ENCODE assay signal across 9 cellular contexts in the genomic region with DNA sequence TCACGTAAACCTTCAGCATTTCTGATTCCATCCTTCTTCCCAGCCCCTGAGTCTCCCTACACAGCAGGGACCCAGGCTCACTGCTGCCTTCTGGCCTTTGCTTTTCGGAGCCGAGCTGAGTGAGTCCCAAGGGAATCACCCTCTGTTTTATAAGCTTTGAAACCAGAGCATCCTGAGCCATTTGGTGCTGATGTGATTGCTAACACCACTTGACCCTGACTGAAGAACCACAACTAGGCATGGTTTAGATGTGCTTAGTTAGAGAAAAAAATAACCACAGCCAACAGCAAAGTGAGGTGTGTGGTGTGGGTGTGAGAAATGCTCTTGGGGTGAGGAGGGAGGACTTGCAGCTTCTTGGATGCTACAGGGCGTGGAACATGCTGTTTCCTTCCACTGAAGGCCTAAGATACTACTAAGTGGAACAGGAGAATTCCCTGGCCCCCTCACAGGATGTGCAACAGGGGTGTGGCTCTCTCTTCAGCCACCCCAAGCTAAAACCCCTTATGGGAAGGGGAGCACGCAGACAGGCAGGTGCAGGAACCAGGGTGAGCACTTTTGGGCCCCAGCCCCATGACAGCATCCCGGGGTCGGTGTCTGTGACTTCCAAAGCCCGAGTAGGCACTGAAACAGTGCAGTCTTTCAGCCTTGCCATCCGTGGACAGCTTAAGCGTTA. TPM values are rescaled to one million over a fixed set of nuclear protein-coding genes. Genes with fewer than 3 reads are reported as not detected.
A peak's percentile ranks its signal among the peaks of the same experiment; 100 is the strongest.
DNase-seq lines count a peak whose midpoint lies in the region; ATAC-seq, FAIRE-seq and TF ChIP-seq lines count a peak whose summit lies in the region.
"Had no signal": no experiment of that assay in that cellular context is flagged by ENCODE, and none has a peak within 500 bp of the region (broad histone marks: within the 10 kb centered on the region; RNA-seq: fewer than 3 reads in every experiment).

A gene (minus strand): TSS at position 221 of the 673 bp plus-strand sequence. CDS start 53,767 bp downstream, outside the sequence.

- ATAC-seq in GM18868 (IDR thresholded peaks at IDR 0.05; ENCODE audit: unreplicated experiment): peak; percentile 53

- POLR2A ChIA-PET in OCI-LY7 (lab: Charles Lee): no interaction called here
- POLR2A ChIA-PET in A673 (lab: Charles Lee; ENCODE audit: low non-redundant PET): no interaction called here

- H3K4ac ChIP-seq in trophoblast cell (ENCODE audit: low read depth, low read length): no peak within 1 kb of the TSS

- no peak within 1 kb of the TSS for H4K8ac ChIP-seq in trophoblast cell (ENCODE audit: low read depth, low read length)

- intact Hi-C loops in OCI-LY7 (cut with micrococcal nuclease; ENCODE audit: unreplicated experiment): no loop called here
- intact Hi-C loops in mammary epithelial cell (cut with micrococcal nuclease): no loop called here
- intact Hi-C loops in A673 (cut with micrococcal nuclease; ENCODE audit: unreplicated experiment): no loop called here

- H3K79me2 ChIP-seq in OCI-LY7 (ENCODE audit: insufficient read depth, low read depth, low read length) (no peaks in the 10 kb centered on the region), mammary epithelial cell (ENCODE audit: insufficient read depth, low read length) (no peaks in the 10 kb centered on the region), trophoblast cell (ENCODE audit: control insufficient read depth, insufficient read depth, low read length, poor library complexity) (no peaks in the 10 kb centered on the region)

- no peak within 1 kb of the TSS for H3K9ac ChIP-seq in mammary epithelial cell (ENCODE audit: insufficient read depth, low read length)
- no peak within 1 kb of the TSS for H3K9ac ChIP-seq in trophoblast cell (ENCODE audit: low read length)

- no peaks in the 10 kb centered on the region for H3K79me1 ChIP-seq in trophoblast cell (ENCODE audit: low read length)

- in situ Hi-C loops in mammary epithelial cell (cut with MboI; ENCODE audit: low sequenced_read_pairs in 2 of 2): no loop called here
- in situ Hi-C loops in HAP-1 (cut with MboI; ENCODE audit: low sequenced_read_pairs): no loop called here

- no peak for FAIRE-seq in small intestine (lab: Jason Lieb, UNC)
- FAIRE-seq: endometrium had no signal

- no peak within 1 kb of the TSS for H2BK12ac ChIP-seq in trophoblast cell (ENCODE audit: low read length)

- H3K4me2 ChIP-seq in OCI-LY7 (ENCODE audit: low read length) (peak within 1 kb of the TSS; percentile 15; the same call in 1 of the 2 replicates), mammary epithelial cell (ENCODE audit: insufficient read depth, low read depth, low read length) (no peak within 1 kb of the TSS), trophoblast cell (ENCODE audit: low read length) (no peak within 1 kb of the TSS)

- H3K4me1 ChIP-seq in OCI-LY7 (ENCODE audit: insufficient read depth, low read length, poor library complexity, severe bottlenecking) (peaks cover 15% of the 10 kb centered on the region), mammary epithelial cell (ENCODE audit: insufficient read depth, low read length) (peaks cover 4% of the 10 kb centered on the region), small intestine (ENCODE audit: control insufficient read depth in 2 of 2, insufficient read depth in 1 of 2, low read depth in 1 of 2, low read length in 1 of 2) (peaks cover 9 to 20% of the 10 kb centered on the region in 2 donors), trophoblast cell (ENCODE audit: control insufficient read depth in 1 of 2, insufficient read depth in 2 of 2, low read length in 2 of 2) (peaks cover 0 to 5% of the 10 kb centered on the region in 2 experiments), A673 (ENCODE audit: insufficient read depth, low read length, poor library complexity, severe bottlenecking) (no peaks in the 10 kb centered on the region), HAP-1 (no peaks in the 10 kb centered on the region)

- BruUV-seq in OCI-LY7 (replicated peaks; lab: Mats Ljungman, UMichigan) (no TSS peak), mammary epithelial cell (replicated peaks; lab: Mats Ljungman, UMichigan) (no TSS peak), A673 (replicated peaks; lab: Mats Ljungman, UMichigan) (no TSS peak)

- H3K4me3 ChIP-seq in OCI-LY7 (ENCODE audit: low read depth, low read length, poor library complexity, severe bottlenecking): no peak within 1 kb of the TSS
- no peak within 1 kb of the TSS for H3K4me3 ChIP-seq in mammary epithelial cell (replicated peaks in 1 of 3; ENCODE audit: insufficient read depth in 1 of 3, low read depth in 2 of 3, low read length in 3 of 3)
- peak within 1 kb of the TSS in 1 of 2 donors; percentile 30 for H3K4me3 ChIP-seq in small intestine (ENCODE audit: low read depth in 1 of 2, low read length in 2 of 2)
- no peak within 1 kb of the TSS for H3K4me3 ChIP-seq in trophoblast cell (ENCODE audit: low read depth, low read length)
- H3K4me3 ChIP-seq in A673 (ENCODE audit: low read depth, low read length, poor library complexity, severe bottlenecking): no peak within 1 kb of the TSS
- H3K4me3 ChIP-seq in HAP-1: no peak within 1 kb of the TSS

- H3K27me3 ChIP-seq in mammary epithelial cell (ENCODE audit: insufficient read depth, low read length) (no peaks in the 10 kb centered on the region), small intestine (ENCODE audit: control insufficient read depth in 2 of 2, insufficient read depth in 2 of 2, low read length in 2 of 2) (no peaks in the 10 kb centered on the region), trophoblast cell (ENCODE audit: insufficient read depth, low read length) (no peaks in the 10 kb centered on the region), A673 (replicated peaks; ENCODE audit: insufficient read depth, low read depth, low read length, poor library complexity) (no peaks in the 10 kb centered on the region), HAP-1 (ENCODE audit: low read depth) (no peaks in the 10 kb centered on the region)

- CTCF ChIA-PET in OCI-LY7 (lab: Charles Lee; ENCODE audit: unreplicated experiment) (interaction anchor here (0.6 kb wide), 1 partner anchor 1151 kb away, joined by 3 read pairs; no protein-coding TSS in a partner anchor), mammary epithelial cell (lab: Charles Lee; ENCODE audit: low non-redundant PET) (no interaction called here), A673 (lab: Charles Lee) (no interaction called here)

- no peak for TF ChIP-seq CTCF in OCI-LY7 (conservative IDR thresholded peaks at IDR 0.05; ENCODE audit: low read length)
- no peak for TF ChIP-seq CTCF in mammary epithelial cell (conservative IDR thresholded peaks at IDR 0.05 in 1 of 2, IDR thresholded peaks at IDR 0.05 in 1 of 2; ENCODE audit: extremely low read depth in 1 of 2, insufficient read depth in 1 of 2, low read depth in 1 of 2, low read length in 2 of 2)
- TF ChIP-seq CTCF in A673 (conservative IDR thresholded peaks at IDR 0.05; ENCODE audit: low read depth, low read length): no peak

- no peaks in the 10 kb centered on the region for H3K9me3 ChIP-seq in OCI-LY7 (ENCODE audit: low read length)
- H3K9me3 ChIP-seq in mammary epithelial cell (replicated peaks; ENCODE audit: insufficient read depth, low read length): no peaks in the 10 kb centered on the region
- H3K9me3 ChIP-seq in small intestine (ENCODE audit: control insufficient read depth, low read depth): no peaks in the 10 kb centered on the region
- H3K9me3 ChIP-seq in trophoblast cell (ENCODE audit: insufficient read depth, low read depth, low read length): peaks cover 5% of the 10 kb centered on the region
- no peaks in the 10 kb centered on the region for H3K9me3 ChIP-seq in A673 (ENCODE audit: low read depth, low read length, poor library complexity, severe bottlenecking)
- no peaks in the 10 kb centered on the region for H3K9me3 ChIP-seq in HAP-1

- dilution Hi-C loops in mammary epithelial cell (cut with HindIII; ENCODE audit: low sequenced_read_pairs): no loop called here

- no peak for DNase-seq in OCI-LY7 (ENCODE audit: low spot score)
- no peak for DNase-seq in mammary epithelial cell
- peak; percentile 63 for DNase-seq in small intestine
- no peak for DNase-seq in medulla oblongata (ENCODE audit: extremely low spot score)
- no peak for DNase-seq in trophoblast cell
- no peak for DNase-seq in A673 (ENCODE audit: low spot score)
- DNase-seq in HAP-1 (ENCODE audit: low spot score in 2 of 2): no peak

- no peaks in the 10 kb centered on the region for H3K36me3 ChIP-seq in OCI-LY7 (ENCODE audit: insufficient read depth, low read length)
- no peaks in the 10 kb centered on the region for H3K36me3 ChIP-seq in mammary epithelial cell (ENCODE audit: insufficient read depth, low read length)
- H3K36me3 ChIP-seq in small intestine (ENCODE audit: control insufficient read depth in 2 of 2, insufficient read depth in 2 of 2, low read length in 2 of 2): peaks cover 0 to 2% of the 10 kb centered on the region in 2 donors
- peaks cover 2 to 4% of the 10 kb centered on the region in 2 experiments for H3K36me3 ChIP-seq in trophoblast cell (ENCODE audit: control insufficient read depth in 1 of 2, insufficient read depth in 2 of 2, low read length in 2 of 2)
- no peaks in the 10 kb centered on the region for H3K36me3 ChIP-seq in A673 (ENCODE audit: insufficient read depth, low read length, poor library complexity, severe bottlenecking)
- no peaks in the 10 kb centered on the region for H3K36me3 ChIP-seq in HAP-1 (replicated peaks)

- H4K20me1 ChIP-seq in OCI-LY7 (ENCODE audit: insufficient read depth, low read length) (no peaks in the 10 kb centered on the region), mammary epithelial cell (ENCODE audit: insufficient read depth, low read length) (no peaks in the 10 kb centered on the region)

- H3K9me2 ChIP-seq in OCI-LY7 (ENCODE audit: insufficient read depth, low read length): no peaks in the 10 kb centered on the region

- H4K91ac ChIP-seq in trophoblast cell (ENCODE audit: low read depth, low read length): no peak within 1 kb of the TSS

- no peak within 1 kb of the TSS for H2BK5ac ChIP-seq in trophoblast cell (ENCODE audit: low read depth, low read length, poor library complexity)

- no peak within 1 kb of the TSS for H2AFZ ChIP-seq in OCI-LY7 (ENCODE audit: low read length)
- H2AFZ ChIP-seq in mammary epithelial cell (ENCODE audit: low read depth, low read length): no peak within 1 kb of the TSS
- no peak within 1 kb of the TSS for H2AFZ ChIP-seq in trophoblast cell (ENCODE audit: insufficient read depth, low read length, poor library complexity)

- H2BK120ac ChIP-seq in trophoblast cell (ENCODE audit: insufficient read depth, low read length, poor library complexity): no peak within 1 kb of the TSS

- no peak within 1 kb of the TSS for H3K23ac ChIP-seq in trophoblast cell (ENCODE audit: low read length)

- H4K12ac ChIP-seq in trophoblast cell (ENCODE audit: low read depth, low read length): no peak within 1 kb of the TSS

- WGBS in mammary epithelial cell (ENCODE audit: low coverage, missing lambda C conversion rate): 78% methylated on average over 7 of the region's 10 CpGs
- WGBS in small intestine, 3 donors: 73 to 96% (median 81%) methylated on average over 10 of the region's 10 CpGs
- no CpG with 5 or more reads among the region's 10 CpGs for WGBS in trophoblast cell (ENCODE audit: extremely low coverage, insufficient coverage, insufficient read length)

- H3K27ac ChIP-seq in OCI-LY7 (ENCODE audit: low read depth, low read length, poor library complexity, severe bottlenecking) (no peak within 1 kb of the TSS), mammary epithelial cell (ENCODE audit: insufficient read depth, low read depth, low read length) (no peak within 1 kb of the TSS), small intestine (ENCODE audit: low read depth in 1 of 2, low read length in 1 of 2) (peak within 1 kb of the TSS; percentile 21 to 88), trophoblast cell (ENCODE audit: low read depth, low read length) (no peak within 1 kb of the TSS), A673 (ENCODE audit: low read depth, low read length, poor library complexity, severe bottlenecking) (no peak within 1 kb of the TSS)

- no peak within 1 kb of the TSS for H3K14ac ChIP-seq in trophoblast cell (ENCODE audit: low read length)

- H2AK5ac ChIP-seq in trophoblast cell (ENCODE audit: low read length): no peak within 1 kb of the TSS

- H3K18ac ChIP-seq in trophoblast cell (ENCODE audit: low read length): no peak within 1 kb of the TSS

RNA-seq across cellular contexts. Expression of the gene that starts here (rescaled TPM):
- 0.10 and 0.57 TPM in 2 replicates for total RNA-seq in OCI-LY7 (2014; rRNA removed; shearing (Covaris generic))
- total RNA-seq in OCI-LY7 (2022) (not detected in 2 replicates), mammary epithelial cell (10 to 100 TPM; 21.1 to 32.0 TPM), A673 (2021) (0.45 and 0.59 TPM in 2 replicates)
- polyA plus RNA-seq in mammary epithelial cell (7.7 TPM), small intestine (10 to 100 TPM; 12.4 to 25.8 (median 15.0) TPM)
- polyA minus RNA-seq in mammary epithelial cell: 7.9 TPM
- polyA plus RNA-seq in trophoblast cell (2013): 12.1 and 12.5 TPM in 2 replicates

Comparison
In these comparisons a context has a peak if more than half of its experiments do, and no peak if none do; other contexts are left out.
1. RNA of the gene that starts here (total RNA-seq): 21.1 to 32.0 TPM in mammary epithelial cell; 0.10 to 0.57 TPM in OCI-LY7 and 0.45 to 0.59 TPM in A673; every median in the first group is over 10 times any median in the second.
2. H3K27ac ChIP-seq: peak in small intestine (2 of 2); none in OCI-LY7 (single experiment), mammary epithelial cell (single experiment), trophoblast cell (single experiment) and A673 (single experiment).